In genomic region chr2:186751790-186752189, GRCh38 we compare ENCODE assay signal across 14 cellular contexts. TPM values are rescaled to one million over a fixed set of nuclear protein-coding genes. Genes with fewer than 3 reads are reported as not detected.
DNase-seq lines count a peak whose midpoint lies in the region; ATAC-seq and TF ChIP-seq lines count a peak whose summit lies in the region.
"Had no signal": no experiment of that assay in that cellular context is flagged by ENCODE, and none has a peak within 500 bp of the region (broad histone marks: within the 10 kb centered on the region; RNA-seq: fewer than 3 reads in every experiment).

No MANE protein-coding gene starts in this region.

- no peak overlapping the region for H3K9ac ChIP-seq in MM.1S (ENCODE audit: low read length)

- H3K4me1 ChIP-seq in MM.1S (ENCODE audit: low read length) (peaks cover 16% of the 10 kb centered on the region), heart left ventricle (no peaks in the 10 kb centered on the region)
- H3K4me1 ChIP-seq: BE2C had no signal

- H3K9me3 ChIP-seq in MM.1S (replicated peaks; ENCODE audit: insufficient read depth, low read length) (no peaks in the 10 kb centered on the region), heart left ventricle (no peaks in the 10 kb centered on the region)
- H3K9me3 ChIP-seq: BE2C had no signal

- intact Hi-C loops in cardiac septum (cut with DNase I) (no loop called here), heart left ventricle (cut with DNase I) (no loop called here)

- DNase-seq in MM.1S: peak; percentile 55
- DNase-seq in cardiac septum (ENCODE audit: low spot score): no peak
- DNase-seq in NCI-H446 treated with DMSO at 0.1 percent for 48 hours (lab: John Stamatoyannopoulos, UW): no peak
- no peak for DNase-seq in germinal center (ENCODE audit: low spot score)
- DNase-seq in heart left ventricle: no peak
- DNase-seq: anterior cingulate cortex; BE2C; effector CD8-positive, alpha-beta T cell; GOT3; NCI-H2029 treated with DMSO at 0.1 percent for 48 hours had no signal

- peak overlapping the region; percentile 23; the same call in 1 of the 2 replicates for H3K27ac ChIP-seq in MM.1S (ENCODE audit: low read length)
- H3K27ac ChIP-seq in heart left ventricle: no peak overlapping the region
- H3K27ac ChIP-seq: RWPE1 had no signal

- no peaks in the 10 kb centered on the region for H3K27me3 ChIP-seq in MM.1S (replicated peaks; ENCODE audit: insufficient read depth, low read length)
- no peaks in the 10 kb centered on the region for H3K27me3 ChIP-seq in heart left ventricle
- H3K27me3 ChIP-seq: BE2C had no signal

- no peak for TF ChIP-seq POLR2A in heart left ventricle (IDR thresholded peaks at IDR 0.05)

- 31 to 43% (median 40%) methylated on average over 1 of the region's 1 CpG for WGBS in heart left ventricle, 4 donors

- ATAC-seq in GM18511 (IDR thresholded peaks at IDR 0.05; ENCODE audit: unreplicated experiment): peak; percentile 88
- peak; percentile 32 for ATAC-seq in GM19468 (IDR thresholded peaks at IDR 0.05; ENCODE audit: extremely low read depth, unreplicated experiment)
- ATAC-seq in HG02981 (IDR thresholded peaks at IDR 0.05; ENCODE audit: unreplicated experiment): peak; percentile 72
- ATAC-seq in heart left ventricle: no peak

- no peak overlapping the region for H3K4me3 ChIP-seq in MM.1S (ENCODE audit: low read length)
- no peak overlapping the region for H3K4me3 ChIP-seq in heart left ventricle

- H3K36me3 ChIP-seq in MM.1S (replicated peaks; ENCODE audit: insufficient read depth, low read length): no peaks in the 10 kb centered on the region
- peaks cover 0 to 15% (median 0%) of the 10 kb centered on the region in 9 donors for H3K36me3 ChIP-seq in heart left ventricle
- H3K36me3 ChIP-seq: BE2C had no signal

- no peak overlapping the region for H2AFZ ChIP-seq in MM.1S (ENCODE audit: low read length)

- H3K79me2 ChIP-seq in MM.1S (ENCODE audit: low read length): no peaks in the 10 kb centered on the region

- no peaks in the 10 kb centered on the region for H3K9me2 ChIP-seq in MM.1S (replicated peaks; ENCODE audit: insufficient read depth, low read length)

- H3F3A ChIP-seq in MM.1S (ENCODE audit: insufficient read depth, low read length): peaks cover 4% of the 10 kb centered on the region; the same call in 1 of the 2 replicates

- H4K20me1 ChIP-seq in MM.1S (ENCODE audit: insufficient read depth, low read length): no peaks in the 10 kb centered on the region

- TF ChIP-seq CTCF in MM.1S (IDR thresholded peaks at IDR 0.05; ENCODE audit: low read length) (no peak), heart left ventricle (IDR thresholded peaks at IDR 0.05) (no peak)

- H3K4me2 ChIP-seq in MM.1S (ENCODE audit: low read depth, low read length): peak overlapping the region; percentile 14

RNA-seq across cellular contexts. Expression of gene FAM171B, which starts 57.9 kb away (rescaled TPM):
- total RNA-seq in cardiac septum (1.8 TPM), heart left ventricle (1 to 10 TPM; 1.0 to 4.2 (median 2.7) TPM)
- under 1 TPM; 0.34 to 0.73 TPM for polyA plus RNA-seq in heart left ventricle

Comparison
In these comparisons a context has a peak if more than half of its experiments do, and no peak if none do; other contexts are left out.
1. ATAC-seq: peak in GM18511 (single experiment), GM19468 (single experiment) and HG02981 (single experiment); none in heart left ventricle (0 of 4).